In the genomic region with DNA sequence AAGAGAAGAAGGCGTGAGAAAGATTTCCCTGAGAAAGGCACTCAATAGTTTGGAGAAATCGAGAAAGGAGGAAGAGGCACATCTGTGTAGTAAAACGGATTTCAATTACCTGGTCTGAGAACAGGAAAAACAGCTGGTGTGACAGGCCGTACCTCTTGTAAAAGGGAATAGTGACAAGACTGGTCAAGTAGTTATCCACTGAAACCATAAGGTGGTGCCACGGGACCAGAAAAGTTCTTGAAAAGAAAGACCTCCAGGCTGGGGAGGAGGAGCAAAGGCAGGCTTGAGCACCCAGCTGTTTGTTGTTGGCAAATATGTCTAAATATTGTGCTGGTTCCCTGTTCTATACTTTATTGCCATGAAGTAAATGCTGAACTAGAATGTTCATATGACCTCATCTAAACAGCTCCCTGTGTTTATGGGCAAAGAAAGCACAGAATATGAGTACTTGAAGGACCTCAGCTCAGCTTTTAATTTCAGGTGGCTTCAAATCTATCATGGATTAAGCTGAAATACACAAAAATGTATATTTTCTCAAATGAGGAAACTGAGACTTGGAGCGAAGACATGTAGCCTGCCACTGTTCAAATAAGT, we compare ENCODE assay signal across 9 cellular contexts. TPM values are rescaled to one million over a fixed set of nuclear protein-coding genes. Genes with fewer than 3 reads are reported as not detected.
DNase-seq lines count a peak whose midpoint lies in the region; ATAC-seq and TF ChIP-seq lines count a peak whose summit lies in the region.
"Had no signal": no experiment of that assay in that cellular context is flagged by ENCODE, and none has a peak within 500 bp of the region (broad histone marks: within the 10 kb centered on the region; RNA-seq: fewer than 3 reads in every experiment).

No MANE protein-coding gene starts in this region.

- in situ Hi-C loops in GM13976 (cut with MboI; ENCODE audit: low sequenced_read_pairs, unreplicated experiment) = no loop called here

- H3K4me3 Mint-ChIP-seq in activated CD8-positive, alpha-beta memory T cell treated with anti-CD3 and anti-CD28 coated beads, Interleukin-2, amount 10 ng/mL, durations not matched to agents 7 days and 5 days = no peak overlapping the region

- peak; percentile 42 for DNase-seq in GM13976 (ENCODE audit: low spot score)
- DNase-seq in MV-4-11 (lab: John Stamatoyannopoulos, UW) = peak; percentile 10
- peak; percentile 30 for DNase-seq in epidermal melanocyte (ENCODE audit: insufficient read length, low spot score)
- DNase-seq in upper lobe of right lung = no peak
- no peak for DNase-seq in tibial artery
- DNase-seq in activated CD8-positive, alpha-beta memory T cell treated with anti-CD3 and anti-CD28 coated beads, Interleukin-2, amount 10 ng/mL, durations not matched to agents 7 days and 5 days = no peak
- no peak for DNase-seq in foreskin melanocyte

- peaks cover 22% of the 10 kb centered on the region for H3K27me3 Mint-ChIP-seq in activated CD8-positive, alpha-beta memory T cell treated with anti-CD3 and anti-CD28 coated beads, Interleukin-2, amount 10 ng/mL, durations not matched to agents 7 days and 5 days

- no peaks in the 10 kb centered on the region for H3K27me3 ChIP-seq in upper lobe of right lung
- peaks cover 0 to 4% of the 10 kb centered on the region in 2 donors for H3K27me3 ChIP-seq in tibial artery

- TF ChIP-seq CTCF in GM13976 (IDR thresholded peaks at IDR 0.05; ENCODE audit: borderline replicate concordance, control extremely low read depth, extremely low read depth, insufficient read depth, missing control alignments) = no peak
- TF ChIP-seq CTCF in upper lobe of right lung (IDR thresholded peaks at IDR 0.05) = peak; percentile 17
- TF ChIP-seq CTCF in tibial artery (IDR thresholded peaks at IDR 0.05) = no peak

- H3K36me3 ChIP-seq in upper lobe of right lung (no peaks in the 10 kb centered on the region), tibial artery (no peaks in the 10 kb centered on the region)

- H3K4me3 ChIP-seq in upper lobe of right lung = no peak overlapping the region
- H3K4me3 ChIP-seq in tibial artery = no peak overlapping the region

- CTCF ChIA-PET in activated CD8-positive, alpha-beta memory T cell treated with anti-CD3 and anti-CD28 coated beads, Interleukin-2, amount 10 ng/mL, durations not matched to agents 7 days and 5 days (lab: Charles Lee) = interaction anchor here (1.5 kb wide), 1 partner anchor 13 kb away, joined by 3 read pairs; no protein-coding TSS in a partner anchor

- intact Hi-C loops in upper lobe of right lung (cut with DNase I) = no loop called here
- intact Hi-C loops in tibial artery (cut with DNase I; ENCODE audit: low total_unique reads) = no loop called here

- no peak overlapping the region for H3K27ac Mint-ChIP-seq in activated CD8-positive, alpha-beta memory T cell treated with anti-CD3 and anti-CD28 coated beads, Interleukin-2, amount 10 ng/mL, durations not matched to agents 7 days and 5 days

- H3K9me3 ChIP-seq in upper lobe of right lung (no peaks in the 10 kb centered on the region), tibial artery (no peaks in the 10 kb centered on the region)

- H3K9me3 Mint-ChIP-seq in activated CD8-positive, alpha-beta memory T cell treated with anti-CD3 and anti-CD28 coated beads, Interleukin-2, amount 10 ng/mL, durations not matched to agents 7 days and 5 days (ENCODE audit: low read depth) = no peaks in the 10 kb centered on the region

- no peaks in the 10 kb centered on the region for H3K4me1 Mint-ChIP-seq in activated CD8-positive, alpha-beta memory T cell treated with anti-CD3 and anti-CD28 coated beads, Interleukin-2, amount 10 ng/mL, durations not matched to agents 7 days and 5 days

- H3K27ac ChIP-seq in upper lobe of right lung = no peak overlapping the region
- H3K27ac ChIP-seq in tibial artery = no peak overlapping the region

- ATAC-seq in GM21619 (IDR thresholded peaks at IDR 0.05; ENCODE audit: unreplicated experiment) (peak; percentile 80), upper lobe of right lung (peak; percentile 22)
- no peak for ATAC-seq in activated CD8-positive, alpha-beta memory T cell treated with anti-CD3 and anti-CD28 coated beads, Interleukin-2, amount 10 ng/mL, durations not matched to agents 7 days and 5 days

- H3K36me3 Mint-ChIP-seq in activated CD8-positive, alpha-beta memory T cell treated with anti-CD3 and anti-CD28 coated beads, Interleukin-2, amount 10 ng/mL, durations not matched to agents 7 days and 5 days = no peaks in the 10 kb centered on the region

- H3K4me1 ChIP-seq in upper lobe of right lung (no peaks in the 10 kb centered on the region), tibial artery (no peaks in the 10 kb centered on the region)

RNA-seq across cellular contexts. Expression of a gene that starts 4.0 kb away (rescaled TPM):
- total RNA-seq in upper lobe of right lung = not detected
- not detected for total RNA-seq in activated CD8-positive, alpha-beta memory T cell treated with anti-CD3 and anti-CD28 coated beads, Interleukin-2, amount 10 ng/mL, durations not matched to agents 7 days and 5 days
- total RNA-seq: kidney epithelial cell had no signal

RNA-seq across cellular contexts. Expression of a gene that starts 42.4 kb away (rescaled TPM):
- not detected for total RNA-seq in upper lobe of right lung
- not detected for total RNA-seq in activated CD8-positive, alpha-beta memory T cell treated with anti-CD3 and anti-CD28 coated beads, Interleukin-2, amount 10 ng/mL, durations not matched to agents 7 days and 5 days
- total RNA-seq: kidney epithelial cell had no signal

Comparison
In these comparisons a context has a peak if more than half of its experiments do, and no peak if none do; other contexts are left out.
1. DNase-seq: peak in GM13976 (single experiment), MV-4-11 (single experiment) and epidermal melanocyte (single experiment); none in upper lobe of right lung (single experiment), tibial artery (0 of 2), activated CD8-positive, alpha-beta memory T cell treated with anti-CD3 and anti-CD28 coated beads, Interleukin-2, amount 10 ng/mL, durations not matched to agents 7 days and 5 days (single experiment) and foreskin melanocyte (single experiment).